ENCODE assay signal across 9 cellular contexts in the genomic region with DNA sequence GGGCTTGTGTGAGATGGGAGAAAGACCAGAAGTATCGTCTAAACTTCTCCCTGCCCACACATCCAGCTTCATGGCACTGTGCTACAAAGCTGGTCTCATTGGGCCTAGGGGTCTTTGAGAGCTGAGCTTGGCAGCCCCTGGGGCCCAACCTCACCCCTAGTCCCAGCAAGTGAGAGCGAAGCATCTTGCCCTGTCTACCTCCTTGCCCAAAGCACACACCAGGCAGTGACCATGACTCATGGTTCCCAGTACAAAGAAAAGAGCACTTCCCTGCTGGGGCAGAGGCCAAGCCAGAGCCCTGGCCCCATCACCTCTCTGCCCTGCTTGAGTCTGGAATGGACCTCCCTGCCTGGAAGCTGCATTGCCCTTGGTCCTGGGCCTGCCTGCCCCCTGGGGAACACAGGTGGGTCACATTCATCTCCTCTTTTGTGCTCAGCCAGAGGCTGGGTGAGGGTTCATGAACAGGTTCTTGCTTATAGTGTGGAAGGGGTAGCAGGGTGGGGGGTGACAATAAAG. TPM values are rescaled to one million over a fixed set of nuclear protein-coding genes. Genes with fewer than 3 reads are reported as not detected.
DNase-seq lines count a peak whose midpoint lies in the region; ATAC-seq and TF ChIP-seq lines count a peak whose summit lies in the region.
"Had no signal": no experiment of that assay in that cellular context is flagged by ENCODE, and none has a peak within 500 bp of the region (broad histone marks: within the 10 kb centered on the region; RNA-seq: fewer than 3 reads in every experiment).

No MANE protein-coding gene starts in this region.

- TF ChIP-seq EP300 in Ishikawa (IDR thresholded peaks at IDR 0.05; ENCODE audit: borderline replicate concordance), result no peak

- H3K9me3 ChIP-seq in body of pancreas (no peaks in the 10 kb centered on the region), mucosa of descending colon (no peaks in the 10 kb centered on the region)

- TF ChIP-seq CTCF in AG10803 (conservative IDR thresholded peaks at IDR 0.05; ENCODE audit: low read length) (no peak), body of pancreas (IDR thresholded peaks at IDR 0.05) (no peak), mucosa of descending colon (IDR thresholded peaks at IDR 0.05) (no peak)

- no peak for TF ChIP-seq RAD21 in Ishikawa (IDR thresholded peaks at IDR 0.05; ENCODE audit: low read depth)

- ATAC-seq in body of pancreas (no peak), mucosa of descending colon (peak; percentile 30), HG02938 (IDR thresholded peaks at IDR 0.05; ENCODE audit: unreplicated experiment) (no peak), HG03432 (IDR thresholded peaks at IDR 0.05; ENCODE audit: unreplicated experiment) (no peak)

- 85 to 94% methylated on average over 2 of the region's 2 CpGs for WGBS in body of pancreas, 2 donors

- H3K27me3 ChIP-seq in body of pancreas, result no peaks in the 10 kb centered on the region

- intact Hi-C loops in body of pancreas (cut with DNase I) (no loop called here), mucosa of descending colon (cut with DNase I, micrococcal nuclease) (no loop called here)

- H3K4me1 ChIP-seq in body of pancreas (peaks cover 55% of the 10 kb centered on the region), mucosa of descending colon (ENCODE audit: low read depth) (peaks cover 69% of the 10 kb centered on the region)

- DNase-seq in AG10803 (ENCODE audit: low read depth) (peak; percentile 44), body of pancreas (no peak), mucosa of descending colon (peak in 1 of 3 donors; percentile 44), T1000 (lab: John Stamatoyannopoulos, UW) (no peak), NCI-H187 treated with DMSO at 0.1 percent for 48 hours (lab: John Stamatoyannopoulos, UW) (no peak)

- H3K36me3 ChIP-seq in body of pancreas (replicated peaks in 1 of 2; ENCODE audit: insufficient read depth in 1 of 2, low read depth in 2 of 2) (no peaks in the 10 kb centered on the region), mucosa of descending colon (ENCODE audit: low read depth) (no peaks in the 10 kb centered on the region)

- H3K4me3 ChIP-seq in AG10803 (ENCODE audit: low read length), result peak overlapping the region; percentile 72
- no peak overlapping the region for H3K4me3 ChIP-seq in body of pancreas
- H3K4me3 ChIP-seq in mucosa of descending colon, result no peak overlapping the region

- peak overlapping the region in 3 of 4 donors; percentile 83 to 88 (median 84) for H3K27ac ChIP-seq in body of pancreas

- TF ChIP-seq POLR2A in body of pancreas (IDR thresholded peaks at IDR 0.05), result peak in 1 of 3 donors; percentile 9

TF ChIP-seq in Ishikawa, 13 proteins besides CTCF, POLR2A, EP300 and RAD21:
- TF ChIP-seq TCF12 (IDR thresholded peaks at IDR 0.05; ENCODE audit: low read depth) (no peak), NFIC (IDR thresholded peaks at IDR 0.05) (0 out of 2 replicates have a peak, but pooled peaks have one; percentile 17), TEAD4 (IDR thresholded peaks at IDR 0.05) (peak; percentile 46)
- TF ChIP-seq, protein P1, sequence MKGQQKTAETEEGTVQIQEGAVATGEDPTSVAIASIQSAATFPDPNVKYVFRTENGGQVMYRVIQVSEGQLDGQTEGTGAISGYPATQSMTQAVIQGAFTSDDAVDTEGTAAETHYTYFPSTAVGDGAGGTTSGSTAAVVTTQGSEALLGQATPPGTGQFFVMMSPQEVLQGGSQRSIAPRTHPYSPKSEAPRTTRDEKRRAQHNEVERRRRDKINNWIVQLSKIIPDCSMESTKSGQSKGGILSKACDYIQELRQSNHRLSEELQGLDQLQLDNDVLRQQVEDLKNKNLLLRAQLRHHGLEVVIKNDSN (IDR thresholded peaks at IDR 0.05), result 0 out of 2 replicates have a peak, but pooled peaks have one; percentile 7

RNA-seq across cellular contexts. Expression of gene SLC16A5, which starts 1.2 kb away (rescaled TPM):
- total RNA-seq in body of pancreas, result 10 to 100 TPM in 1 of 2 donors, 1 to 10 TPM in 1; 2.1 to 14.8 TPM
- 10 to 100 TPM; 18.2 to 58.8 (median 26.4) TPM for total RNA-seq in mucosa of descending colon
- total RNA-seq: SK-MEL-5 had no signal

RNA-seq across cellular contexts. Expression of gene ARMC7, which starts 20.8 kb away (rescaled TPM):
- total RNA-seq in body of pancreas (1 to 10 TPM; 6.7 to 7.9 TPM), mucosa of descending colon (10 to 100 TPM; 16.7 to 24.3 (median 18.3) TPM)

RNA-seq across cellular contexts. Expression of gene KCTD2, which starts 41.9 kb away (rescaled TPM):
- total RNA-seq in body of pancreas (10 to 100 TPM; 11.2 to 12.7 TPM), mucosa of descending colon (10 to 100 TPM; 19.1 to 30.0 (median 21.2) TPM)

RNA-seq across cellular contexts. Expression of gene ATP5PD, which starts 42.2 kb away (rescaled TPM):
- total RNA-seq in body of pancreas (100 to 1,000 TPM; 105 to 131 TPM), mucosa of descending colon (100 to 1,000 TPM; 292 to 362 (median 338) TPM)

RNA-seq across cellular contexts. Expression of gene NT5C, which starts 42.6 kb away (rescaled TPM):
- total RNA-seq in body of pancreas (10 to 100 TPM; 69.9 to 71.3 TPM), mucosa of descending colon (10 to 100 TPM; 57.2 to 97.6 (median 75.4) TPM)
